12 cellular contexts compared by ENCODE assay signal in genomic region chr5:103021310-103021709, GRCh38.
DNase-seq lines count a peak whose midpoint lies in the region; ATAC-seq and TF ChIP-seq lines count a peak whose summit lies in the region.
"Had no signal": no experiment of that assay in that cellular context is flagged by ENCODE, and none has a peak within 500 bp of the region (broad histone marks: within the 10 kb centered on the region; RNA-seq: fewer than 3 reads in every experiment).

No MANE protein-coding gene starts in this region.

- ATAC-seq in GM18508 (IDR thresholded peaks at IDR 0.05; ENCODE audit: insufficient read depth, unreplicated experiment) (peak; percentile 97), GM21717 (IDR thresholded peaks at IDR 0.05; ENCODE audit: unreplicated experiment) (peak; percentile 72), HG03442 (IDR thresholded peaks at IDR 0.05; ENCODE audit: unreplicated experiment) (peak; percentile 83)
- ATAC-seq: GM23338 had no signal

- no peak overlapping the region for H3K27ac ChIP-seq in right atrium auricular region

- no peak overlapping the region for H3K4me3 ChIP-seq in astrocyte of the cerebellum (ENCODE audit: low read depth, low read length)
- H3K4me3 ChIP-seq in right atrium auricular region = no peak overlapping the region
- H3K4me3 ChIP-seq: GM23338 had no signal

- no peaks in the 10 kb centered on the region for H3K4me1 ChIP-seq in right atrium auricular region

- peaks cover 94% of the 10 kb centered on the region for H3K36me3 ChIP-seq in right atrium auricular region

- H3K27me3 ChIP-seq in right atrium auricular region = no peaks in the 10 kb centered on the region

- in situ Hi-C loops in astrocyte of the cerebellum (cut with HindIII; ENCODE audit: low sequenced_read_pairs) = no loop called here

- no peaks in the 10 kb centered on the region for H3K9me3 ChIP-seq in right atrium auricular region

- DNase-seq in astrocyte of the cerebellum (ENCODE audit: low read depth) (peak; percentile 49), putamen (ENCODE audit: low spot score) (no peak), AG08395 (ENCODE audit: low spot score) (no peak), NCI-H2227 (lab: John Stamatoyannopoulos, UW; ENCODE audit: unreplicated experiment) (no peak), right atrium auricular region (ENCODE audit: low spot score) (no peak)
- DNase-seq: Calu3; NCI-H1930; stimulated activated naive CD4-positive, alpha-beta T cell treated with Interleukin-2 at 50 U/mL for 16 hours had no signal

- no peak for TF ChIP-seq CTCF in astrocyte of the cerebellum (IDR thresholded peaks at IDR 0.05; ENCODE audit: low read depth, low read length, missing control alignments)
- no peak for TF ChIP-seq CTCF in right atrium auricular region (IDR thresholded peaks at IDR 0.05)
